ENCODE assay signal across 15 cellular contexts in genomic region chr3:118495243-118495642, GRCh38.
DNase-seq lines count a peak whose midpoint lies in the region; ATAC-seq, FAIRE-seq and TF ChIP-seq lines count a peak whose summit lies in the region.
"Had no signal": no experiment of that assay in that cellular context is flagged by ENCODE, and none has a peak within 500 bp of the region (broad histone marks: within the 10 kb centered on the region; RNA-seq: fewer than 3 reads in every experiment).

No MANE protein-coding gene starts in this region.

- no peak overlapping the region for H3K4me3 ChIP-seq in H1 (ENCODE audit: extremely low read depth in 1 of 4, insufficient read depth in 2 of 4, low read depth in 3 of 4, low read length in 4 of 4)

- TF ChIP-seq EP300 in H1 (IDR thresholded peaks at IDR 0.05; ENCODE audit: borderline replicate concordance in 1 of 2, low read depth in 2 of 2, low read length in 2 of 2) = no peak

- no peak for TF ChIP-seq POLR2A in H1 (IDR thresholded peaks at IDR 0.05; ENCODE audit: control extremely low read depth in 1 of 2, low read depth in 2 of 2, low read length in 2 of 2)

- H3K18ac ChIP-seq in H1 (ENCODE audit: extremely low read depth, low read length) = no peak overlapping the region

- no peak overlapping the region for H3K27ac Mint-ChIP-seq in natural killer cell treated with Interleukin-12 subunit alpha and Interleukin-12 subunit beta and Interleukin-15 and Interleukin-18, amount 100 ng/mL, for 72 hours
- no peak overlapping the region for H3K27ac Mint-ChIP-seq in activated T-helper 1 cell treated with anti-CD3 and anti-CD28 coated beads, Interleukin-12 subunit alpha, Interleukin-12 subunit beta, Interleukin-2, Interleukin-4 antibody, amounts not matched to agents 30 ng/mL and 10 ng/mL and 1 ng/mL, durations not matched to agents 14 hours and 24 hours and 36 hours
- H3K27ac Mint-ChIP-seq: CD4-positive, alpha-beta T cell had no signal

- DNase-seq in H1 (ENCODE audit: low read depth in 1 of 2, low spot score in 2 of 2) (no peak), NCI-H128 (lab: John Stamatoyannopoulos, UW; ENCODE audit: unreplicated experiment) (no peak)
- DNase-seq in natural killer cell treated with Interleukin-12 subunit alpha and Interleukin-12 subunit beta and Interleukin-15 and Interleukin-18, amount 100 ng/mL, for 72 hours (ENCODE audit: low spot score) = no peak
- no peak for DNase-seq in activated T-helper 1 cell treated with anti-CD3 and anti-CD28 coated beads, Interleukin-12 subunit alpha, Interleukin-12 subunit beta, Interleukin-2, Interleukin-4 antibody, amounts not matched to agents 30 ng/mL and 10 ng/mL and 1 ng/mL, durations not matched to agents 14 hours and 24 hours and 36 hours (ENCODE audit: low spot score)
- DNase-seq: CD4-positive, alpha-beta T cell; DND-41; NCI-H1048; NCI-H2081 treated with DMSO at 0.1 percent for 48 hours; NCI-H510A treated with DMSO at 0.1 percent for 48 hours had no signal

- FAIRE-seq in H1 (lab: Jason Lieb, UNC) = no peak
- FAIRE-seq: G401.6 had no signal

- no peak overlapping the region for H2BK5ac ChIP-seq in H1 (ENCODE audit: low read depth, low read length)

- H3K56ac ChIP-seq in H1 (replicated peaks; ENCODE audit: insufficient read length, low read depth, low read length) = no peak overlapping the region

- no peak overlapping the region for H2AFZ ChIP-seq in H1 (ENCODE audit: low read length)

- no peak for TF ChIP-seq CTCF in H1 (IDR thresholded peaks at IDR 0.05; ENCODE audit: control extremely low read depth in 1 of 3, insufficient read depth in 1 of 3, low read depth in 1 of 3, low read length in 3 of 3)

- H2BK120ac ChIP-seq in H1 (replicated peaks; ENCODE audit: low read depth, low read length) = no peak overlapping the region

- no peak overlapping the region for H3K9ac ChIP-seq in H1 (replicated peaks in 1 of 4; ENCODE audit: extremely low read depth in 1 of 4, low read depth in 3 of 4, low read length in 3 of 4)

- peaks cover 19% of the 10 kb centered on the region for H3K9me3 Mint-ChIP-seq in natural killer cell treated with Interleukin-12 subunit alpha and Interleukin-12 subunit beta and Interleukin-15 and Interleukin-18, amount 100 ng/mL, for 72 hours
- no peaks in the 10 kb centered on the region for H3K9me3 Mint-ChIP-seq in activated T-helper 1 cell treated with anti-CD3 and anti-CD28 coated beads, Interleukin-12 subunit alpha, Interleukin-12 subunit beta, Interleukin-2, Interleukin-4 antibody, amounts not matched to agents 30 ng/mL and 10 ng/mL and 1 ng/mL, durations not matched to agents 14 hours and 24 hours and 36 hours

- no peak overlapping the region for H3K4me2 ChIP-seq in H1 (ENCODE audit: insufficient read depth in 1 of 2, low read depth in 2 of 2, low read length in 2 of 2)

- H4K5ac ChIP-seq in H1 (ENCODE audit: insufficient read length, low read depth, low read length) = no peak overlapping the region

- no peaks in the 10 kb centered on the region for H3K36me3 ChIP-seq in H1 (ENCODE audit: control insufficient read depth in 2 of 4, insufficient read depth in 4 of 4, low read length in 3 of 4)

- H3K79me1 ChIP-seq in H1 (ENCODE audit: low read depth, low read length) = no peaks in the 10 kb centered on the region

- H3K4me1 Mint-ChIP-seq in natural killer cell treated with Interleukin-12 subunit alpha and Interleukin-12 subunit beta and Interleukin-15 and Interleukin-18, amount 100 ng/mL, for 72 hours (ENCODE audit: low read depth in 2 of 2) = no peaks in the 10 kb centered on the region
- no peaks in the 10 kb centered on the region for H3K4me1 Mint-ChIP-seq in activated T-helper 1 cell treated with anti-CD3 and anti-CD28 coated beads, Interleukin-12 subunit alpha, Interleukin-12 subunit beta, Interleukin-2, Interleukin-4 antibody, amounts not matched to agents 30 ng/mL and 10 ng/mL and 1 ng/mL, durations not matched to agents 14 hours and 24 hours and 36 hours (ENCODE audit: low read depth)

- no peak overlapping the region for H2BK20ac ChIP-seq in H1 (ENCODE audit: low read length)

- peak; percentile 65 for ATAC-seq in GM18870 (IDR thresholded peaks at IDR 0.05; ENCODE audit: unreplicated experiment)
- peak; percentile 59 for ATAC-seq in HG02852 (IDR thresholded peaks at IDR 0.05; ENCODE audit: unreplicated experiment)
- no peak for ATAC-seq in natural killer cell treated with Interleukin-12 subunit alpha and Interleukin-12 subunit beta and Interleukin-15 and Interleukin-18, amount 100 ng/mL, for 72 hours
- no peak for ATAC-seq in HG03460 (IDR thresholded peaks at IDR 0.05; ENCODE audit: unreplicated experiment)
- ATAC-seq: HCT116, Panc1 had no signal

- H3K9me3 ChIP-seq in H1 (ENCODE audit: insufficient read depth in 2 of 2, low read depth in 1 of 2, low read length in 1 of 2) = no peaks in the 10 kb centered on the region

- POLR2A ChIA-PET in H1 (lab: Charles Lee; ENCODE audit: partially characterized antibody) = interaction anchor here (0.7 kb wide), 1 partner anchor 78 kb away, joined by 3 read pairs; no protein-coding TSS in a partner anchor

- H2AK5ac ChIP-seq in H1 (ENCODE audit: low read depth, low read length) = no peak overlapping the region

- H3K23ac ChIP-seq in H1 (ENCODE audit: insufficient read length) = no peak overlapping the region

- 100% methylated on average over 1 of the region's 1 CpG; no CpG with 5 or more reads in 1 of the 2 experiments for WGBS in H1 (ENCODE audit: extremely low coverage in 1 of 2, insufficient coverage in 1 of 2, insufficient read length in 1 of 2, insufficient replicate concordance in 2 of 2, low coverage in 1 of 2, low lambda C conversion rate in 2 of 2, missing lambda C conversion rate in 1 of 2), 2 experiments

- H4K20me1 ChIP-seq in H1 (replicated peaks in 1 of 2; ENCODE audit: control insufficient read depth in 1 of 2, insufficient read depth in 2 of 2, low read length in 2 of 2) = no peaks in the 10 kb centered on the region

- H3K23me2 ChIP-seq in H1 (ENCODE audit: low read depth, low read length) = no peaks in the 10 kb centered on the region

- no peak overlapping the region for H2BK12ac ChIP-seq in H1 (ENCODE audit: low read depth, low read length)

- no peak overlapping the region for H3K4me3 Mint-ChIP-seq in natural killer cell treated with Interleukin-12 subunit alpha and Interleukin-12 subunit beta and Interleukin-15 and Interleukin-18, amount 100 ng/mL, for 72 hours
- H3K4me3 Mint-ChIP-seq in activated T-helper 1 cell treated with anti-CD3 and anti-CD28 coated beads, Interleukin-12 subunit alpha, Interleukin-12 subunit beta, Interleukin-2, Interleukin-4 antibody, amounts not matched to agents 30 ng/mL and 10 ng/mL and 1 ng/mL, durations not matched to agents 14 hours and 24 hours and 36 hours = no peak overlapping the region
- H3K4me3 Mint-ChIP-seq: CD4-positive, alpha-beta T cell had no signal

- H2BK15ac ChIP-seq in H1 (ENCODE audit: low read length) = no peak overlapping the region

- no peak for TF ChIP-seq RAD21 in H1 (IDR thresholded peaks at IDR 0.05 in 1 of 2, conservative IDR thresholded peaks at IDR 0.05 in 1 of 2; ENCODE audit: low read depth in 2 of 2, low read length in 2 of 2)

- H3K27me3 ChIP-seq in H1 (replicated peaks in 1 of 4; ENCODE audit: control insufficient read depth in 3 of 4, extremely low read depth in 1 of 4, insufficient read depth in 3 of 4, low read length in 3 of 4) = no peaks in the 10 kb centered on the region

- no peaks in the 10 kb centered on the region for H3K79me2 ChIP-seq in H1 (ENCODE audit: control insufficient read depth in 1 of 2, insufficient read depth in 2 of 2, low read length in 2 of 2)

- intact Hi-C loops in activated T-helper 1 cell treated with anti-CD3 and anti-CD28 coated beads, Interleukin-12 subunit alpha, Interleukin-12 subunit beta, Interleukin-2, Interleukin-4 antibody, amounts not matched to agents 30 ng/mL and 10 ng/mL and 1 ng/mL, durations not matched to agents 14 hours and 24 hours and 36 hours (cut with micrococcal nuclease) = no loop called here

- H3K4ac ChIP-seq in H1 (replicated peaks; ENCODE audit: insufficient read length, low read depth, low read length) = no peak overlapping the region

- no peaks in the 10 kb centered on the region for H3K36me3 Mint-ChIP-seq in natural killer cell treated with Interleukin-12 subunit alpha and Interleukin-12 subunit beta and Interleukin-15 and Interleukin-18, amount 100 ng/mL, for 72 hours
- H3K36me3 Mint-ChIP-seq in activated T-helper 1 cell treated with anti-CD3 and anti-CD28 coated beads, Interleukin-12 subunit alpha, Interleukin-12 subunit beta, Interleukin-2, Interleukin-4 antibody, amounts not matched to agents 30 ng/mL and 10 ng/mL and 1 ng/mL, durations not matched to agents 14 hours and 24 hours and 36 hours (ENCODE audit: low read depth) = no peaks in the 10 kb centered on the region

- CTCF ChIA-PET in H1 (lab: Charles Lee; ENCODE audit: partially characterized antibody) = interaction anchor here (0.8 to 1.8 kb wide), 2 partner anchors 20 to 411 kb away, joined by 3 to 5 read pairs; no protein-coding TSS in a partner anchor

- H3K27me3 Mint-ChIP-seq in natural killer cell treated with Interleukin-12 subunit alpha and Interleukin-12 subunit beta and Interleukin-15 and Interleukin-18, amount 100 ng/mL, for 72 hours = no peaks in the 10 kb centered on the region
- no peaks in the 10 kb centered on the region for H3K27me3 Mint-ChIP-seq in activated T-helper 1 cell treated with anti-CD3 and anti-CD28 coated beads, Interleukin-12 subunit alpha, Interleukin-12 subunit beta, Interleukin-2, Interleukin-4 antibody, amounts not matched to agents 30 ng/mL and 10 ng/mL and 1 ng/mL, durations not matched to agents 14 hours and 24 hours and 36 hours (ENCODE audit: insufficient read depth)
- H3K27me3 Mint-ChIP-seq: CD4-positive, alpha-beta T cell had no signal

- no peak overlapping the region for H3K14ac ChIP-seq in H1 (ENCODE audit: insufficient read length)

- no peak overlapping the region for H4K8ac ChIP-seq in H1 (ENCODE audit: extremely low read depth, insufficient read depth, low read length)

- no peak overlapping the region for H3K27ac ChIP-seq in H1 (ENCODE audit: low read depth, low read length)

- H4K91ac ChIP-seq in H1 (replicated peaks; ENCODE audit: insufficient read length, low read length) = no peak overlapping the region

- no peaks in the 10 kb centered on the region for H3K4me1 ChIP-seq in H1 (replicated peaks in 1 of 4; ENCODE audit: control insufficient read depth in 3 of 4, insufficient read depth in 4 of 4, low read length in 3 of 4)

TF ChIP-seq in H1, 55 proteins besides CTCF, POLR2A, EP300 and RAD21:
- peak; percentile 45; the same call in 1 of the 2 replicates for TF ChIP-seq TEAD4 (IDR thresholded peaks at IDR 0.05; ENCODE audit: low read depth, low read length)
- TF ChIP-seq SUZ12 (IDR thresholded peaks at IDR 0.05; ENCODE audit: low read length) = no peak
- no peak for TF ChIP-seq CBX8 (IDR thresholded peaks at IDR 0.05; ENCODE audit: borderline replicate concordance, low read depth, low read length)
- no peak for TF ChIP-seq SP2 (IDR thresholded peaks at IDR 0.05; ENCODE audit: low read length)

Comparison
In these comparisons a context has a peak if more than half of its experiments do, and no peak if none do; other contexts are left out.
1. ATAC-seq: peak in GM18870 (single experiment) and HG02852 (single experiment); none in natural killer cell treated with Interleukin-12 subunit alpha and Interleukin-12 subunit beta and Interleukin-15 and Interleukin-18, amount 100 ng/mL, for 72 hours (0 of 2) and HG03460 (single experiment).